In genomic region chr19:16851031-16851712, GRCh38 we compare ENCODE assay signal across 22 cellular contexts. TPM values are rescaled to one million over a fixed set of nuclear protein-coding genes. Genes with fewer than 3 reads are reported as not detected.
DNase-seq lines count a peak whose midpoint lies in the region; ATAC-seq and TF ChIP-seq lines count a peak whose summit lies in the region.
"Had no signal": no experiment of that assay in that cellular context is flagged by ENCODE, and none has a peak within 500 bp of the region (broad histone marks: within the 10 kb centered on the region; RNA-seq: fewer than 3 reads in every experiment).

No MANE protein-coding gene starts in this region.

- intact Hi-C loops in PC-3 (cut with micrococcal nuclease) (loop anchor here (2.0 kb wide), 1 partner anchor 132 kb away; the partner anchor contains the start of gene NWD1), head of caudate nucleus (cut with DNase I) (no loop called here), heart right ventricle (cut with DNase I) (no loop called here)

- H3K4me2 ChIP-seq in GM23248 (ENCODE audit: unreplicated experiment) (no peak overlapping the region), PC-3 (ENCODE audit: low read length) (peak overlapping the region; percentile 61), skeletal muscle satellite cell (ENCODE audit: low read length) (peak overlapping the region; percentile 42)
- H3K4me2 ChIP-seq: hepatocyte had no signal

- peaks cover 28% of the 10 kb centered on the region; the same call in 1 of the 2 replicates for H3K36me3 ChIP-seq in GM23248 (ENCODE audit: low read depth)
- peaks cover 61% of the 10 kb centered on the region for H3K36me3 ChIP-seq in PC-3 (ENCODE audit: low read depth, low read length)
- peaks cover 73% of the 10 kb centered on the region for H3K36me3 ChIP-seq in skeletal muscle satellite cell (ENCODE audit: insufficient read depth, low read length)
- H3K36me3 ChIP-seq in heart right ventricle = peaks cover 6 to 100% (median 53%) of the 10 kb centered on the region in 9 donors

- H2AFZ ChIP-seq in GM23248 = no peak overlapping the region
- H2AFZ ChIP-seq in PC-3 (ENCODE audit: low read length) = no peak overlapping the region
- H2AFZ ChIP-seq: hepatocyte had no signal

- H4K20me1 ChIP-seq in GM23248 (ENCODE audit: insufficient read depth) (no peaks in the 10 kb centered on the region), PC-3 (ENCODE audit: low read length) (no peaks in the 10 kb centered on the region)

- H3K27ac ChIP-seq in GM23248 (no peak overlapping the region), PC-3 (ENCODE audit: low read length) (peak overlapping the region; percentile 97), heart right ventricle (no peak overlapping the region)
- H3K27ac ChIP-seq: breast epithelium, C4-2B, hepatocyte, lower lobe of right lung, stomach had no signal

- CTCF ChIA-PET in PC-3 (lab: Charles Lee) = no interaction called here

- H3K9ac ChIP-seq in GM23248 = no peak overlapping the region
- peak overlapping the region; percentile 59 for H3K9ac ChIP-seq in PC-3 (ENCODE audit: low read length)
- no peak overlapping the region for H3K9ac ChIP-seq in skeletal muscle satellite cell (ENCODE audit: low read depth, low read length)

- H3F3A ChIP-seq in GM23248 (ENCODE audit: insufficient read depth) (peaks cover 19% of the 10 kb centered on the region; the same call in 1 of the 2 replicates), PC-3 (ENCODE audit: low read length, unreplicated experiment) (peaks cover 10% of the 10 kb centered on the region)

- in situ Hi-C loops in GM23248 (cut with MboI) = no loop called here

- no peaks in the 10 kb centered on the region for H3K9me2 ChIP-seq in GM23248 (ENCODE audit: insufficient read depth)
- H3K9me2 ChIP-seq in PC-3 (replicated peaks; ENCODE audit: low read length) = no peaks in the 10 kb centered on the region

- H3K79me2 ChIP-seq in GM23248 (ENCODE audit: insufficient read depth) (no peaks in the 10 kb centered on the region), PC-3 (ENCODE audit: low read length) (no peaks in the 10 kb centered on the region)
- H3K79me2 ChIP-seq: hepatocyte had no signal

- ATAC-seq in PC-3 (peak; percentile 29), heart right ventricle (no peak)
- ATAC-seq: activated CD8-positive, alpha-beta memory T cell treated with anti-CD3 and anti-CD28 coated beads, Interleukin-2, amount 10 ng/mL, durations not matched to agents 7 days and 5 days; activated T-helper 17 cell treated with anti-CD3 and anti-CD28 coated beads, Interleukin-2, amount 50 U/mL, for 72 hours; lower lobe of right lung had no signal

- DNase-seq in GM23248 (peak; percentile 47), PC-3 (peak; percentile 87), choroid plexus epithelial cell (ENCODE audit: low read depth) (peak; percentile 50), head of caudate nucleus (no peak), NCI-H1048 (lab: John Stamatoyannopoulos, UW) (no peak), heart right ventricle (no peak)
- DNase-seq: activated CD4-positive, alpha-beta T cell treated with anti-CD3 and anti-CD28 coated beads for 4 hours; activated CD8-positive, alpha-beta memory T cell treated with anti-CD3 and anti-CD28 coated beads, Interleukin-2, amount 10 ng/mL, durations not matched to agents 7 days and 5 days; activated naive CD8-positive, alpha-beta T cell treated with anti-CD3 and anti-CD28 coated beads, Interleukin-2, amount 10 ng/mL, durations not matched to agents 7 days and 5 days; lower lobe of right lung; NCI-H1092; NCI-H2081; NCI-H526; stimulated activated CD4-positive, alpha-beta T cell treated with anti-CD3 and anti-CD28 coated beads, Interleukin-12 subunit alpha, Interleukin-12 subunit beta, amount 100 ng/mL, for 4 hours; stomach had no signal

- no TSS peak for BruUV-seq in PC-3 (replicated peaks; lab: Mats Ljungman, UMichigan)

- no peak overlapping the region for H3K4me3 ChIP-seq in GM23248
- H3K4me3 ChIP-seq in PC-3 (ENCODE audit: low read length) = peak overlapping the region; percentile 1; the same call in 1 of the 2 replicates
- H3K4me3 ChIP-seq in choroid plexus epithelial cell (ENCODE audit: low read depth, low read length) = no peak overlapping the region
- no peak overlapping the region for H3K4me3 ChIP-seq in skeletal muscle satellite cell (ENCODE audit: low read length)
- H3K4me3 ChIP-seq in heart right ventricle = no peak overlapping the region
- H3K4me3 ChIP-seq: breast epithelium, hepatocyte, lower lobe of right lung, stomach had no signal

- H3K9me3 ChIP-seq in GM23248 (ENCODE audit: low read depth) (no peaks in the 10 kb centered on the region), PC-3 (ENCODE audit: low read length) (no peaks in the 10 kb centered on the region), skeletal muscle satellite cell (replicated peaks; ENCODE audit: low read length) (no peaks in the 10 kb centered on the region), heart right ventricle (no peaks in the 10 kb centered on the region)
- H3K9me3 ChIP-seq: breast epithelium, lower lobe of right lung, stomach had no signal

- H3K4me1 ChIP-seq in GM23248 (ENCODE audit: insufficient read depth) = peaks cover 22% of the 10 kb centered on the region
- H3K4me1 ChIP-seq in PC-3 (ENCODE audit: insufficient read depth, low read length) = peaks cover 36% of the 10 kb centered on the region
- H3K4me1 ChIP-seq in skeletal muscle satellite cell (ENCODE audit: control insufficient read depth, insufficient read depth, low read length) = peaks cover 26% of the 10 kb centered on the region
- peaks cover 0 to 9% (median 0%) of the 10 kb centered on the region in 9 donors for H3K4me1 ChIP-seq in heart right ventricle
- H3K4me1 ChIP-seq: breast epithelium had no signal

- POLR2A ChIA-PET in PC-3 (lab: Charles Lee; ENCODE audit: unreplicated experiment) = no interaction called here

- WGBS in GM23248 (ENCODE audit: low coverage in 1 of 2, low lambda C conversion rate in 2 of 2, missing lambda C conversion rate in 2 of 2), 2 experiments = 86% methylated on average over 32 to 33 of the region's 33 CpGs
- 93 to 94% methylated on average over 33 of the region's 33 CpGs for WGBS in heart right ventricle, 2 donors

- H3K27me3 ChIP-seq in GM23248 (replicated peaks; ENCODE audit: insufficient read depth) (no peaks in the 10 kb centered on the region), PC-3 (ENCODE audit: low read length) (no peaks in the 10 kb centered on the region), skeletal muscle satellite cell (ENCODE audit: control insufficient read depth, insufficient read depth, low read length) (no peaks in the 10 kb centered on the region), heart right ventricle (no peaks in the 10 kb centered on the region)
- H3K27me3 ChIP-seq: breast epithelium, hepatocyte, stomach had no signal

- TF ChIP-seq CTCF in PC-3 (conservative IDR thresholded peaks at IDR 0.05; ENCODE audit: low read depth, low read length) (no peak), choroid plexus epithelial cell (conservative IDR thresholded peaks at IDR 0.05; ENCODE audit: low read depth, low read length) (no peak), heart right ventricle (IDR thresholded peaks at IDR 0.05) (no peak)

RNA-seq across cellular contexts. Expression of gene SIN3B, which starts 22.0 kb away (rescaled TPM):
- total RNA-seq in GM23248 (2014; rRNA removed; shearing (Covaris generic)) = 18.7 and 21.0 TPM in 2 replicates
- polyA plus RNA-seq in GM23248 (2016; fragmentation: Nextera tagmentation; extraction: Ambion mirVana) = 11.9 and 14.9 TPM in 2 replicates
- total RNA-seq in PC-3 (2014; rRNA removed) = 46.4 and 84.1 TPM in 2 replicates
- 24.6 and 26.9 TPM in 2 replicates for total RNA-seq in skeletal muscle satellite cell (2012; rRNA removed)
- total RNA-seq in heart right ventricle = 10 to 100 TPM; 22.9 to 30.6 (median 24.8) TPM
- 10 to 100 TPM; 13.9 to 37.7 TPM for polyA plus RNA-seq in heart right ventricle

RNA-seq across cellular contexts. Expression of gene F2RL3, which starts 37.6 kb away (rescaled TPM):
- total RNA-seq in GM23248 (2014; rRNA removed; shearing (Covaris generic)) = not detected in 2 replicates
- polyA plus RNA-seq in GM23248 (2016; fragmentation: Nextera tagmentation; extraction: Ambion mirVana) (not detected in 2 replicates), heart right ventricle (1 to 10 TPM; 2.5 to 3.4 TPM)
- total RNA-seq in PC-3 (2014; rRNA removed) (0.07 and 0.23 TPM in 2 replicates), heart right ventricle (1 to 10 TPM in 5 of 10 donors, under 1 TPM in 5; 0.13 to 8.3 (median 1.1) TPM)
- not detected in 2 replicates for total RNA-seq in skeletal muscle satellite cell (2012; rRNA removed)
- total RNA-seq: activated T-helper 17 cell treated with anti-CD3 and anti-CD28 coated beads, Interleukin-2, amount 50 U/mL, for 72 hours; G401; renal cortical epithelial cell had no signal

Comparison
In these comparisons a context has a peak if more than half of its experiments do, and no peak if none do; other contexts are left out.
1. DNase-seq: peak in GM23248 (single experiment), PC-3 (single experiment) and choroid plexus epithelial cell (single experiment); none in head of caudate nucleus (0 of 42), NCI-H1048 (single experiment) and heart right ventricle (0 of 2).